ENCODE assay signal across 11 cellular contexts in the genomic region with DNA sequence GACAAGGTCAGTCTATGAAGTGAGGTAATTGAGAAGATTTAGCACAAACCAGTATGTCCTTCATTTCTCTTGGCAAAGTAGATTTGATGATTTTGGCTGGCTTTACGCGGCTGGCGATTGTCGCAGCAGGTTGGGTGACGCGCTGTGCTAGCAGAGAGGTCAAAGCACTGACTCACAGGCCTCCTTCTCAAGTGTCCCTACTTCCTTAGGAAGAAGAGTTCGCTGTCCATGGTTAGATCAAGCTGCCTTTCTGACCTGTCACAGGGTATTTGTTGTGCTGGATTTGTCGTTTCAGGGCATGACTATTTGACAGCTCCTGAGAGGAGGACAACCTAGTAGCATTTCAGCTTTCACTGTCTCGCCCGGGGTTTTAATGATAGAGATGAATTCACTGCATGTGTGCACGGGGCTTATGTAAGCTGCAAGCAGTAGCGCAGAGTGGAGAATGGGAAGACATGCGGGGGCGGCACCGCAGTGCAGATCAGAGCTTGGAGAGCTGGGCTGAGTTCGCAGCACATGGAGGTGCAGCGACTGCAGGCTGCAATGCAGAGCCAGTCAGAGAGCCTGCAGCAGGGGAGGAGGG. TPM values are rescaled to one million over a fixed set of nuclear protein-coding genes. Genes with fewer than 3 reads are reported as not detected.
DNase-seq lines count a peak whose midpoint lies in the region; TF ChIP-seq lines count a peak whose summit lies in the region.
"Had no signal": no experiment of that assay in that cellular context is flagged by ENCODE, and none has a peak within 500 bp of the region (broad histone marks: within the 10 kb centered on the region; RNA-seq: fewer than 3 reads in every experiment).

No MANE protein-coding gene starts in this region.

- no peaks in the 10 kb centered on the region for H3K9me3 Mint-ChIP-seq in type B pancreatic cell

- H3K4me2 ChIP-seq in SK-N-SH: no peak overlapping the region

- no peak for TF ChIP-seq RAD21 in SK-N-SH (IDR thresholded peaks at IDR 0.05; ENCODE audit: low read length)

- peak overlapping the region; percentile 20 for H3K4me3 Mint-ChIP-seq in type B pancreatic cell

- H3K9me3 ChIP-seq in SK-N-SH: no peaks in the 10 kb centered on the region
- H3K9me3 ChIP-seq in esophagus muscularis mucosa: no peaks in the 10 kb centered on the region

- no peaks in the 10 kb centered on the region for H3K9me2 ChIP-seq in SK-N-SH

- H4K20me1 ChIP-seq in SK-N-SH (ENCODE audit: insufficient read depth): no peaks in the 10 kb centered on the region

- CTCF ChIA-PET in SK-N-SH (lab: Yijun Ruan, JAX): interaction anchor here (7.9 to 8.6 kb wide), 2 partner anchors 500 to 740 kb away, joined by 92 to 189 read pairs; a partner anchor contains a TSS

- POLR2A ChIA-PET in SK-N-SH (lab: Yijun Ruan, JAX): interaction anchor here (1.3 kb wide), 1 partner anchor 497 kb away, joined by 5 read pairs; no protein-coding TSS in a partner anchor

- no peak overlapping the region for H3K4me3 ChIP-seq in SK-N-SH (ENCODE audit: low read depth in 2 of 2, low read length in 1 of 2)
- no peak overlapping the region for H3K4me3 ChIP-seq in esophagus muscularis mucosa

- no peak overlapping the region for H3K9ac ChIP-seq in SK-N-SH

- H2AFZ ChIP-seq in SK-N-SH (ENCODE audit: low read depth): no peak overlapping the region

- H3K36me3 Mint-ChIP-seq in type B pancreatic cell: no peaks in the 10 kb centered on the region

- H3K79me2 ChIP-seq in SK-N-SH (ENCODE audit: insufficient read depth): no peaks in the 10 kb centered on the region

- DNase-seq in SK-N-SH: no peak
- peak; percentile 91 for DNase-seq in esophagus muscularis mucosa (ENCODE audit: extremely low spot score)
- peak; percentile 82 for DNase-seq in myocyte (ENCODE audit: low read depth)
- no peak for DNase-seq in type B pancreatic cell (ENCODE audit: extremely low spot score, unreplicated experiment)
- no peak for DNase-seq in T1000 (lab: John Stamatoyannopoulos, UW)
- no peak for DNase-seq in GM19238 (ENCODE audit: insufficient read length, low spot score)
- no peak for DNase-seq in effector CD8-positive, alpha-beta T cell (lab: John Stamatoyannopoulos, UW)
- no peak for DNase-seq in NCI-H524 treated with DMSO at 0.1 percent for 48 hours (lab: John Stamatoyannopoulos, UW)
- DNase-seq: activated CD4-positive, alpha-beta T cell treated with anti-CD3 and anti-CD28 coated beads for 4 hours; midbrain; OCI-M1 had no signal

- TF ChIP-seq EP300 in SK-N-SH (IDR thresholded peaks at IDR 0.05; ENCODE audit: borderline replicate concordance in 1 of 2, low read depth in 1 of 2, low read length in 1 of 2) (no peak), esophagus muscularis mucosa (IDR thresholded peaks at IDR 0.05) (no peak)

- 92% methylated on average over 17 of the region's 17 CpGs for WGBS in SK-N-SH (ENCODE audit: low lambda C conversion rate)
- 41% methylated on average over 17 of the region's 17 CpGs for WGBS in esophagus muscularis mucosa

- no peaks in the 10 kb centered on the region for H3K27me3 Mint-ChIP-seq in type B pancreatic cell

- H3K4me1 ChIP-seq in SK-N-SH (ENCODE audit: control insufficient read depth in 1 of 2, insufficient read depth in 2 of 2, low read depth in 1 of 2, low read length in 1 of 2) (peaks cover 12 to 32% of the 10 kb centered on the region in 2 experiments), esophagus muscularis mucosa (peaks cover 35 to 52% (median 44%) of the 10 kb centered on the region in 4 donors)

- no peak for TF ChIP-seq CTCF in SK-N-SH (IDR thresholded peaks at IDR 0.05)
- no peak for TF ChIP-seq CTCF in esophagus muscularis mucosa (IDR thresholded peaks at IDR 0.05)
- no peak for TF ChIP-seq CTCF in type B pancreatic cell (conservative IDR thresholded peaks at IDR 0.05)

- H3K4me1 Mint-ChIP-seq in type B pancreatic cell (ENCODE audit: unreplicated experiment): peaks cover 43% of the 10 kb centered on the region

- no peak for TF ChIP-seq POLR2A in esophagus muscularis mucosa (IDR thresholded peaks at IDR 0.05; ENCODE audit: low read depth)

- no peak overlapping the region for H3K27ac Mint-ChIP-seq in type B pancreatic cell

- no peaks in the 10 kb centered on the region for H3F3A ChIP-seq in SK-N-SH (replicated peaks; ENCODE audit: insufficient read depth)

- intact Hi-C loops in esophagus muscularis mucosa (cut with DNase I): loop anchor here (10.0 kb wide), 2 partner anchors 264 to 526 kb away; no protein-coding TSS in a partner anchor

- H3K36me3 ChIP-seq in SK-N-SH (replicated peaks in 1 of 2; ENCODE audit: control insufficient read depth in 1 of 2, insufficient read depth in 2 of 2, low read length in 1 of 2) (no peaks in the 10 kb centered on the region), esophagus muscularis mucosa (no peaks in the 10 kb centered on the region)

- H3K27ac ChIP-seq in SK-N-SH (ENCODE audit: low read depth in 2 of 2, low read length in 1 of 2) (no peak overlapping the region; a peak in 1 of 4 replicates), esophagus muscularis mucosa (replicated peaks in 1 of 4) (peak overlapping the region; percentile 55 to 73 (median 64))

- H3K27me3 ChIP-seq in SK-N-SH (ENCODE audit: insufficient read depth) (no peaks in the 10 kb centered on the region), esophagus muscularis mucosa (no peaks in the 10 kb centered on the region)

TF ChIP-seq in SK-N-SH, 30 proteins besides CTCF, POLR2A, EP300 and RAD21:
- TF ChIP-seq, protein P1, sequence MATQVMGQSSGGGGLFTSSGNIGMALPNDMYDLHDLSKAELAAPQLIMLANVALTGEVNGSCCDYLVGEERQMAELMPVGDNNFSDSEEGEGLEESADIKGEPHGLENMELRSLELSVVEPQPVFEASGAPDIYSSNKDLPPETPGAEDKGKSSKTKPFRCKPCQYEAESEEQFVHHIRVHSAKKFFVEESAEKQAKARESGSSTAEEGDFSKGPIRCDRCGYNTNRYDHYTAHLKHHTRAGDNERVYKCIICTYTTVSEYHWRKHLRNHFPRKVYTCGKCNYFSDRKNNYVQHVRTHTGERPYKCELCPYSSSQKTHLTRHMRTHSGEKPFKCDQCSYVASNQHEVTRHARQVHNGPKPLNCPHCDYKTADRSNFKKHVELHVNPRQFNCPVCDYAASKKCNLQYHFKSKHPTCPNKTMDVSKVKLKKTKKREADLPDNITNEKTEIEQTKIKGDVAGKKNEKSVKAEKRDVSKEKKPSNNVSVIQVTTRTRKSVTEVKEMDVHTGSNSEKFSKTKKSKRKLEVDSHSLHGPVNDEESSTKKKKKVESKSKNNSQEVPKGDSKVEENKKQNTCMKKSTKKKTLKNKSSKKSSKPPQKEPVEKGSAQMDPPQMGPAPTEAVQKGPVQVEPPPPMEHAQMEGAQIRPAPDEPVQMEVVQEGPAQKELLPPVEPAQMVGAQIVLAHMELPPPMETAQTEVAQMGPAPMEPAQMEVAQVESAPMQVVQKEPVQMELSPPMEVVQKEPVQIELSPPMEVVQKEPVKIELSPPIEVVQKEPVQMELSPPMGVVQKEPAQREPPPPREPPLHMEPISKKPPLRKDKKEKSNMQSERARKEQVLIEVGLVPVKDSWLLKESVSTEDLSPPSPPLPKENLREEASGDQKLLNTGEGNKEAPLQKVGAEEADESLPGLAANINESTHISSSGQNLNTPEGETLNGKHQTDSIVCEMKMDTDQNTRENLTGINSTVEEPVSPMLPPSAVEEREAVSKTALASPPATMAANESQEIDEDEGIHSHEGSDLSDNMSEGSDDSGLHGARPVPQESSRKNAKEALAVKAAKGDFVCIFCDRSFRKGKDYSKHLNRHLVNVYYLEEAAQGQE (IDR thresholded peaks at IDR 0.05; ENCODE audit: low read depth, low read length): peak; percentile 94
- no peak for TF ChIP-seq RFX5 (IDR thresholded peaks at IDR 0.05; ENCODE audit: low read length)
- TF ChIP-seq, protein P2, sequence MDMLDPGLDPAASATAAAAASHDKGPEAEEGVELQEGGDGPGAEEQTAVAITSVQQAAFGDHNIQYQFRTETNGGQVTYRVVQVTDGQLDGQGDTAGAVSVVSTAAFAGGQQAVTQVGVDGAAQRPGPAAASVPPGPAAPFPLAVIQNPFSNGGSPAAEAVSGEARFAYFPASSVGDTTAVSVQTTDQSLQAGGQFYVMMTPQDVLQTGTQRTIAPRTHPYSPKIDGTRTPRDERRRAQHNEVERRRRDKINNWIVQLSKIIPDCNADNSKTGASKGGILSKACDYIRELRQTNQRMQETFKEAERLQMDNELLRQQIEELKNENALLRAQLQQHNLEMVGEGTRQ (IDR thresholded peaks at IDR 0.05; ENCODE audit: borderline replicate concordance, low read depth, low read length): no peak
- TF ChIP-seq, protein P3, sequence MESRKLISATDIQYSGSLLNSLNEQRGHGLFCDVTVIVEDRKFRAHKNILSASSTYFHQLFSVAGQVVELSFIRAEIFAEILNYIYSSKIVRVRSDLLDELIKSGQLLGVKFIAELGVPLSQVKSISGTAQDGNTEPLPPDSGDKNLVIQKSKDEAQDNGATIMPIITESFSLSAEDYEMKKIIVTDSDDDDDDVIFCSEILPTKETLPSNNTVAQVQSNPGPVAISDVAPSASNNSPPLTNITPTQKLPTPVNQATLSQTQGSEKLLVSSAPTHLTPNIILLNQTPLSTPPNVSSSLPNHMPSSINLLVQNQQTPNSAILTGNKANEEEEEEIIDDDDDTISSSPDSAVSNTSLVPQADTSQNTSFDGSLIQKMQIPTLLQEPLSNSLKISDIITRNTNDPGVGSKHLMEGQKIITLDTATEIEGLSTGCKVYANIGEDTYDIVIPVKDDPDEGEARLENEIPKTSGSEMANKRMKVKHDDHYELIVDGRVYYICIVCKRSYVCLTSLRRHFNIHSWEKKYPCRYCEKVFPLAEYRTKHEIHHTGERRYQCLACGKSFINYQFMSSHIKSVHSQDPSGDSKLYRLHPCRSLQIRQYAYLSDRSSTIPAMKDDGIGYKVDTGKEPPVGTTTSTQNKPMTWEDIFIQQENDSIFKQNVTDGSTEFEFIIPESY (IDR thresholded peaks at IDR 0.05; ENCODE audit: borderline replicate concordance, low read depth): peak; percentile 17; the same call in 1 of the 2 replicates
- TF ChIP-seq RXRA (IDR thresholded peaks at IDR 0.05; ENCODE audit: borderline replicate concordance, low read depth): no peak
TF ChIP-seq in SK-N-SH: peak in this region for 2.

RNA-seq across cellular contexts. Expression of a gene that starts 32.8 kb away (rescaled TPM):
- not detected in 2 replicates for polyA plus RNA-seq in SK-N-SH (2012; rRNA removed)
- 0.01 TPM in 1 of 2 replicates, not detected in the other for polyA plus RNA-seq in SK-N-SH (2012; cell fraction: cytosol; rRNA removed)
- polyA plus RNA-seq in SK-N-SH (2012; cell fraction: nucleus; rRNA removed): 0.09 and 0.11 TPM in 2 replicates
- total RNA-seq in esophagus muscularis mucosa (1 to 10 TPM in 1 of 4 donors, under 1 TPM in 2, not detected in 1; 0.42 to 1.2 (median 0.91) TPM), myocyte (not detected in 2 replicates), type B pancreatic cell (ENCODE audit: low replicate concordance) (1.2 TPM in 1 of 2 replicates, not detected in the other)
- polyA plus RNA-seq in myocyte (2012): not detected

Comparison
In these comparisons a context has a peak if more than half of its experiments do, and no peak if none do; other contexts are left out.
1. DNase-seq: peak in esophagus muscularis mucosa (single experiment) and myocyte (single experiment); none in SK-N-SH (single experiment), type B pancreatic cell (single experiment), T1000 (single experiment), GM19238 (single experiment), effector CD8-positive, alpha-beta T cell (single experiment) and NCI-H524 treated with DMSO at 0.1 percent for 48 hours (single experiment).
2. H3K27ac ChIP-seq: peak in esophagus muscularis mucosa (4 of 4); none in SK-N-SH (0 of 2).